ENCODE assay signal across 1 cellular context in genomic region chr10:103917326-103918052, GRCh38.
TF ChIP-seq lines count a peak whose summit lies in the region.

No MANE protein-coding gene starts in this region.

TF ChIP-seq in HepG2, 621 proteins besides CTCF, POLR2A, EP300 and RAD21 (continued from another document and continues in another):
- TF ChIP-seq, protein P1, sequence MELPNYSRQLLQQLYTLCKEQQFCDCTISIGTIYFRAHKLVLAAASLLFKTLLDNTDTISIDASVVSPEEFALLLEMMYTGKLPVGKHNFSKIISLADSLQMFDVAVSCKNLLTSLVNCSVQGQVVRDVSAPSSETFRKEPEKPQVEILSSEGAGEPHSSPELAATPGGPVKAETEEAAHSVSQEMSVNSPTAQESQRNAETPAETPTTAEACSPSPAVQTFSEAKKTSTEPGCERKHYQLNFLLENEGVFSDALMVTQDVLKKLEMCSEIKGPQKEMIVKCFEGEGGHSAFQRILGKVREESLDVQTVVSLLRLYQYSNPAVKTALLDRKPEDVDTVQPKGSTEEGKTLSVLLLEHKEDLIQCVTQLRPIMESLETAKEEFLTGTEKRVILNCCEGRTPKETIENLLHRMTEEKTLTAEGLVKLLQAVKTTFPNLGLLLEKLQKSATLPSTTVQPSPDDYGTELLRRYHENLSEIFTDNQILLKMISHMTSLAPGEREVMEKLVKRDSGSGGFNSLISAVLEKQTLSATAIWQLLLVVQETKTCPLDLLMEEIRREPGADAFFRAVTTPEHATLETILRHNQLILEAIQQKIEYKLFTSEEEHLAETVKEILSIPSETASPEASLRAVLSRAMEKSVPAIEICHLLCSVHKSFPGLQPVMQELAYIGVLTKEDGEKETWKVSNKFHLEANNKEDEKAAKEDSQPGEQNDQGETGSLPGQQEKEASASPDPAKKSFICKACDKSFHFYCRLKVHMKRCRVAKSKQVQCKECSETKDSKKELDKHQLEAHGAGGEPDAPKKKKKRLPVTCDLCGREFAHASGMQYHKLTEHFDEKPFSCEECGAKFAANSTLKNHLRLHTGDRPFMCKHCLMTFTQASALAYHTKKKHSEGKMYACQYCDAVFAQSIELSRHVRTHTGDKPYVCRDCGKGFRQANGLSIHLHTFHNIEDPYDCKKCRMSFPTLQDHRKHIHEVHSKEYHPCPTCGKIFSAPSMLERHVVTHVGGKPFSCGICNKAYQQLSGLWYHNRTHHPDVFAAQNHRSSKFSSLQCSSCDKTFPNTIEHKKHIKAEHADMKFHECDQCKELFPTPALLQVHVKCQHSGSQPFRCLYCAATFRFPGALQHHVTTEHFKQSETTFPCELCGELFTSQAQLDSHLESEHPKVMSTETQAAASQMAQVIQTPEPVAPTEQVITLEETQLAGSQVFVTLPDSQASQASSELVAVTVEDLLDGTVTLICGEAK (IDR thresholded peaks at IDR 0.05), result no peak
- TF ChIP-seq, protein P1 (CRISPR knock-in tag; IDR thresholded peaks at IDR 0.05), result no peak
- TF ChIP-seq SAP130 (CRISPR knock-in tag; IDR thresholded peaks at IDR 0.05; ENCODE audit: low read depth) (peak; percentile 71), SIN3A (IDR thresholded peaks at IDR 0.05; ENCODE audit: borderline replicate concordance, low read depth, low read length) (peak; percentile 42; the same call in 1 of the 2 replicates), ZSCAN12 (CRISPR knock-in tag; IDR thresholded peaks at IDR 0.05) (no peak), ARNT (IDR thresholded peaks at IDR 0.05) (no peak), ESRRA (CRISPR knock-in tag; IDR thresholded peaks at IDR 0.05; ENCODE audit: low read depth) (peak; percentile 37; the same call in 1 of the 2 replicates), ZNF446 (CRISPR knock-in tag; IDR thresholded peaks at IDR 0.05) (no peak), ZNF703 (CRISPR knock-in tag; IDR thresholded peaks at IDR 0.05; ENCODE audit: borderline replicate concordance) (no peak), ZNF670 (CRISPR knock-in tag; IDR thresholded peaks at IDR 0.05; ENCODE audit: borderline replicate concordance) (no peak), RAD51 (IDR thresholded peaks at IDR 0.05; ENCODE audit: borderline replicate concordance) (no peak), NR1H2 (CRISPR knock-in tag; IDR thresholded peaks at IDR 0.05; ENCODE audit: borderline replicate concordance, low read depth) (no peak), BCLAF1 (IDR thresholded peaks at IDR 0.05) (no peak), E2F2 (CRISPR knock-in tag; IDR thresholded peaks at IDR 0.05; ENCODE audit: borderline replicate concordance) (no peak), SIX1 (CRISPR knock-in tag; IDR thresholded peaks at IDR 0.05; ENCODE audit: borderline replicate concordance) (no peak), ZSCAN9 (CRISPR knock-in tag; IDR thresholded peaks at IDR 0.05; ENCODE audit: borderline replicate concordance) (no peak), MYNN (CRISPR knock-in tag; IDR thresholded peaks at IDR 0.05; ENCODE audit: low read depth) (no peak), RARA (CRISPR knock-in tag; IDR thresholded peaks at IDR 0.05) (no peak), ZC3H13 (CRISPR knock-in tag; IDR thresholded peaks at IDR 0.05) (no peak), HIVEP1 (CRISPR knock-in tag; IDR thresholded peaks at IDR 0.05) (peak; percentile 61; the same call in 1 of the 2 replicates), ZNF121 (CRISPR knock-in tag; IDR thresholded peaks at IDR 0.05) (no peak), ZNF878 (CRISPR knock-in tag; IDR thresholded peaks at IDR 0.05) (no peak), ZNF343 (CRISPR knock-in tag; IDR thresholded peaks at IDR 0.05) (0 out of 2 replicates have a peak, but pooled peaks have one; percentile 45), SMYD3 (CRISPR knock-in tag; IDR thresholded peaks at IDR 0.05) (no peak), ELF1 (CRISPR knock-in tag; IDR thresholded peaks at IDR 0.05) (no peak), YEATS2 (CRISPR knock-in tag; IDR thresholded peaks at IDR 0.05; ENCODE audit: borderline replicate concordance) (no peak), GMEB2 (CRISPR knock-in tag; IDR thresholded peaks at IDR 0.05; ENCODE audit: low read depth) (no peak), RBAK (CRISPR knock-in tag; IDR thresholded peaks at IDR 0.05) (no peak), ZFP62 (CRISPR knock-in tag; IDR thresholded peaks at IDR 0.05) (no peak), ZNF614 (CRISPR knock-in tag; IDR thresholded peaks at IDR 0.05; ENCODE audit: borderline replicate concordance) (no peak), TOE1 (CRISPR knock-in tag; IDR thresholded peaks at IDR 0.05) (no peak), ZSCAN30 (CRISPR knock-in tag; IDR thresholded peaks at IDR 0.05) (no peak), ZKSCAN5 (CRISPR knock-in tag; IDR thresholded peaks at IDR 0.05) (no peak), ZNF367 (CRISPR knock-in tag; IDR thresholded peaks at IDR 0.05; ENCODE audit: borderline replicate concordance) (no peak), PHF5A (CRISPR knock-in tag; IDR thresholded peaks at IDR 0.05; ENCODE audit: low read depth, unreplicated experiment) (no peak), FOXO1 (CRISPR knock-in tag; IDR thresholded peaks at IDR 0.05) (no peak), MIER3 (CRISPR knock-in tag; IDR thresholded peaks at IDR 0.05; ENCODE audit: borderline replicate concordance) (peak; percentile 38; the same call in 1 of the 2 replicates), ZZZ3 (CRISPR knock-in tag; IDR thresholded peaks at IDR 0.05; ENCODE audit: borderline replicate concordance) (no peak), SYNCRIP (IDR thresholded peaks at IDR 0.05; ENCODE audit: insufficient read depth, low read depth, low read length) (no peak), ZFP36L2 (CRISPR knock-in tag; IDR thresholded peaks at IDR 0.05) (no peak), TFDP1 (CRISPR knock-in tag; IDR thresholded peaks at IDR 0.05; ENCODE audit: borderline replicate concordance) (no peak; the same call in 1 of the 2 replicates), WIZ (CRISPR knock-in tag; IDR thresholded peaks at IDR 0.05) (no peak), MZF1 (CRISPR knock-in tag; IDR thresholded peaks at IDR 0.05; ENCODE audit: borderline replicate concordance) (no peak)
- TF ChIP-seq, protein P2, sequence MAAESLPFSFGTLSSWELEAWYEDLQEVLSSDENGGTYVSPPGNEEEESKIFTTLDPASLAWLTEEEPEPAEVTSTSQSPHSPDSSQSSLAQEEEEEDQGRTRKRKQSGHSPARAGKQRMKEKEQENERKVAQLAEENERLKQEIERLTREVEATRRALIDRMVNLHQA (CRISPR knock-in tag; IDR thresholded peaks at IDR 0.05), result no peak
- TF ChIP-seq, protein P3, sequence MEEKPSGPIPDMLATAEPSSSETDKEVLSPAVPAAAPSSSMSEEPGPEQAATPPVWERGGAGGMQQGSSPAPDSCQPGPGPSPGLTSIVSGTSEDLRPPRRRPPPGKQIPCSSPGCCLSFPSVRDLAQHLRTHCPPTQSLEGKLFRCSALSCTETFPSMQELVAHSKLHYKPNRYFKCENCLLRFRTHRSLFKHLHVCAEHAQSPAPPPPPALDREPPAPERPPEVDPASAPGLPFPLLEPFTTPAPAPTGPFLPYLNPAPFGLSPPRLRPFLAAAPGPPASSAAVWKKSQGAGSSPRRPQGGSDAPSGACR (CRISPR knock-in tag; IDR thresholded peaks at IDR 0.05), result no peak
- TF ChIP-seq, protein P4, sequence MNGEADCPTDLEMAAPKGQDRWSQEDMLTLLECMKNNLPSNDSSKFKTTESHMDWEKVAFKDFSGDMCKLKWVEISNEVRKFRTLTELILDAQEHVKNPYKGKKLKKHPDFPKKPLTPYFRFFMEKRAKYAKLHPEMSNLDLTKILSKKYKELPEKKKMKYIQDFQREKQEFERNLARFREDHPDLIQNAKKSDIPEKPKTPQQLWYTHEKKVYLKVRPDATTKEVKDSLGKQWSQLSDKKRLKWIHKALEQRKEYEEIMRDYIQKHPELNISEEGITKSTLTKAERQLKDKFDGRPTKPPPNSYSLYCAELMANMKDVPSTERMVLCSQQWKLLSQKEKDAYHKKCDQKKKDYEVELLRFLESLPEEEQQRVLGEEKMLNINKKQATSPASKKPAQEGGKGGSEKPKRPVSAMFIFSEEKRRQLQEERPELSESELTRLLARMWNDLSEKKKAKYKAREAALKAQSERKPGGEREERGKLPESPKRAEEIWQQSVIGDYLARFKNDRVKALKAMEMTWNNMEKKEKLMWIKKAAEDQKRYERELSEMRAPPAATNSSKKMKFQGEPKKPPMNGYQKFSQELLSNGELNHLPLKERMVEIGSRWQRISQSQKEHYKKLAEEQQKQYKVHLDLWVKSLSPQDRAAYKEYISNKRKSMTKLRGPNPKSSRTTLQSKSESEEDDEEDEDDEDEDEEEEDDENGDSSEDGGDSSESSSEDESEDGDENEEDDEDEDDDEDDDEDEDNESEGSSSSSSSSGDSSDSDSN (CRISPR knock-in tag; IDR thresholded peaks at IDR 0.05), result no peak
- TF ChIP-seq, protein P5, sequence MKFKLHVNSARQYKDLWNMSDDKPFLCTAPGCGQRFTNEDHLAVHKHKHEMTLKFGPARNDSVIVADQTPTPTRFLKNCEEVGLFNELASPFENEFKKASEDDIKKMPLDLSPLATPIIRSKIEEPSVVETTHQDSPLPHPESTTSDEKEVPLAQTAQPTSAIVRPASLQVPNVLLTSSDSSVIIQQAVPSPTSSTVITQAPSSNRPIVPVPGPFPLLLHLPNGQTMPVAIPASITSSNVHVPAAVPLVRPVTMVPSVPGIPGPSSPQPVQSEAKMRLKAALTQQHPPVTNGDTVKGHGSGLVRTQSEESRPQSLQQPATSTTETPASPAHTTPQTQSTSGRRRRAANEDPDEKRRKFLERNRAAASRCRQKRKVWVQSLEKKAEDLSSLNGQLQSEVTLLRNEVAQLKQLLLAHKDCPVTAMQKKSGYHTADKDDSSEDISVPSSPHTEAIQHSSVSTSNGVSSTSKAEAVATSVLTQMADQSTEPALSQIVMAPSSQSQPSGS (CRISPR knock-in tag; IDR thresholded peaks at IDR 0.05), result peak; percentile 41; the same call in 1 of the 2 replicates
